1 cellular context compared by ENCODE assay signal in genomic region chr19:43519436-43520088, GRCh38.
TF ChIP-seq lines count a peak whose summit lies in the region.

No MANE protein-coding gene starts in this region.

TF ChIP-seq in HEK293, 187 proteins besides CTCF, POLR2A, EP300 and RAD21 (continued from another document):
- TF ChIP-seq ZNF280C (tag by site-specific recombination; IDR thresholded peaks at IDR 0.05) (no peak), ZXDB (tag by site-specific recombination; IDR thresholded peaks at IDR 0.05) (peak; percentile 48; the same call in 1 of the 2 replicates), ZNF174 (tag by site-specific recombination; IDR thresholded peaks at IDR 0.05) (no peak), ZSCAN23 (tag by site-specific recombination; IDR thresholded peaks at IDR 0.05) (no peak), ZNF626 (tag by site-specific recombination; IDR thresholded peaks at IDR 0.05) (no peak), ZNF792 (tag by site-specific recombination; IDR thresholded peaks at IDR 0.05) (no peak), ZBTB7A (tag by site-specific recombination; IDR thresholded peaks at IDR 0.05; ENCODE audit: low read depth) (no peak), ZNF175 (tag by site-specific recombination; IDR thresholded peaks at IDR 0.05) (no peak), ZNF629 (tag by site-specific recombination; IDR thresholded peaks at IDR 0.05) (peak; percentile 38; the same call in 1 of the 2 replicates), ZNF121 (tag by site-specific recombination; IDR thresholded peaks at IDR 0.05) (peak; percentile 69), ZNF362 (tag by site-specific recombination; IDR thresholded peaks at IDR 0.05) (no peak), ZNF24 (tag by site-specific recombination; IDR thresholded peaks at IDR 0.05) (0 out of 2 replicates have a peak, but pooled peaks have one; percentile 25), ZNF335 (tag by site-specific recombination; conservative IDR thresholded peaks at IDR 0.05) (0 out of 2 replicates have a peak, but pooled peaks have one; percentile 21), ZNF518A (tag by site-specific recombination; conservative IDR thresholded peaks at IDR 0.05; ENCODE audit: low read depth) (no peak), ZNF555 (tag by site-specific recombination; conservative IDR thresholded peaks at IDR 0.05) (no peak), ZNF16 (tag by site-specific recombination; IDR thresholded peaks at IDR 0.05; ENCODE audit: low read depth) (no peak), ZNF274 (IDR thresholded peaks at IDR 0.05; ENCODE audit: low read length) (no peak), ZNF274 (tag by site-specific recombination; IDR thresholded peaks at IDR 0.05; ENCODE audit: borderline replicate concordance) (no peak), ZNF148 (tag by site-specific recombination; IDR thresholded peaks at IDR 0.05; ENCODE audit: borderline replicate concordance) (no peak), ZNF501 (tag by site-specific recombination; IDR thresholded peaks at IDR 0.05) (no peak), OSR2 (tag by site-specific recombination; IDR thresholded peaks at IDR 0.05) (no peak), ZNF10 (tag by site-specific recombination; IDR thresholded peaks at IDR 0.05) (no peak), ZNF404 (tag by site-specific recombination; IDR thresholded peaks at IDR 0.05) (no peak)
TF ChIP-seq in HEK293: peak in this region for 20.
